In the genomic region with DNA sequence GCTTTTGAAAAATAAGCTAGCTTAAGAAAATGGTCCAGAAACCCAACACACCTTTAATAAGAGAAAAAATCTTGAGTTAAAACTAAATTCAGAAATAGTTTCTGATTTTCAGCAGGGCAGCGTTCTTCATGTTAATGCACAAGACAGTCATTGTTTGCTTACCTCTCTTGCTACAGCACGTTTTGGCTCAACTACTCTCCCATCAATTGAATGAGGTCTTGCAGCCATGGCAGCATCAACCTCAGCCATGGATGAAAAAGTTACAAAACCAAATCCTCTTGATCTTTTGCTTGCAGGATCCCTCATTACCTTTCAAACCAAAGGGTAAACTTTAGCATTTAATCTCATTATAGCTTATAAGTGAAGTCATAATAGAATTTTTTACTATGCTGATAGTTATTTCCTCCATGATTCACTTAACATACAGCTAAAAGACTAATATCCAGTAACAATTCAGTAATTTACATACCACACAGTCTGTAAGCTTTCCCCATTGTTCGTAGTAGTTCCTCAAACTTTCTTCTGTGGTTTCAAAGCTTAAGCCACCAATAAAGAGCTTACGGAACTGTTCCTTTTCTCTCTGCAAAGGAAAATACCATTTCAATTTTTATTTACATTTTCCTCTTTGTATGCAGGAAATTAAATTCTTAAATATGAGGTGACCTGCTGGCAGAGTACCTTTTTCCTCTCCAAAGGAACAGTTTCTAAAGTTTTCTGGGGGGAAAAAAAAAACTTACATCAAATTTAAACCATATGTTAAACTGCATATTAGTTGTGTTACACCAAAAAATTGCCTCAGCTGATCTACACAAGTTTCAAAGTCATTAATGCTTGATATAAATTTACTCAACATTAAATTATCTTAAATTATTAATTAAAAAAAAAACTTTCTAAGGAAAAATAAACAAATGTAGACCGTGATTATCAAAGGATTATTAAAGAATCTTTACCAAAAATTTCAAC, we compare ENCODE assay signal across 8 cellular contexts. TPM values are rescaled to one million over a fixed set of nuclear protein-coding genes. Genes with fewer than 3 reads are reported as not detected.
DNase-seq lines count a peak whose midpoint lies in the region; ATAC-seq, FAIRE-seq and TF ChIP-seq lines count a peak whose summit lies in the region.

No MANE protein-coding gene starts in this region.

- peak overlapping the region; percentile 62 for H3K4me2 ChIP-seq in keratinocyte (ENCODE audit: control insufficient read depth, extremely low read depth, insufficient read depth, low read depth, low read length)

- H3K9me3 Mint-ChIP-seq in activated naive CD4-positive, alpha-beta T cell treated with anti-CD3 and anti-CD28 coated beads, Interleukin-2, amount 50 U/mL, for 24 hours, result no peaks in the 10 kb centered on the region
- no peaks in the 10 kb centered on the region for H3K9me3 Mint-ChIP-seq in WTC11

- H3K79me2 ChIP-seq in keratinocyte (ENCODE audit: control insufficient read depth, insufficient read depth, low read length), result peaks cover 89% of the 10 kb centered on the region

- no peak for ATAC-seq in WTC11

- FAIRE-seq in keratinocyte (lab: Jason Lieb, UNC) (no peak), urothelium cell line (lab: Jason Lieb, UNC) (no peak)

- TF ChIP-seq EP300 in transverse colon (IDR thresholded peaks at IDR 0.05; ENCODE audit: low read depth), result no peak

- H3K36me3 ChIP-seq in keratinocyte (ENCODE audit: control insufficient read depth in 2 of 2, extremely low read depth in 1 of 2, insufficient read depth in 2 of 2, low read length in 2 of 2) (peaks cover 21 to 54% of the 10 kb centered on the region in 2 experiments), transverse colon (peaks cover 0 to 50% (median 23%) of the 10 kb centered on the region in 4 donors)

- peaks cover 47% of the 10 kb centered on the region for H3K4me1 Mint-ChIP-seq in activated naive CD4-positive, alpha-beta T cell treated with anti-CD3 and anti-CD28 coated beads, Interleukin-2, amount 50 U/mL, for 24 hours
- peaks cover 48% of the 10 kb centered on the region for H3K4me1 Mint-ChIP-seq in WTC11

- no peak for TF ChIP-seq POLR2A in transverse colon (IDR thresholded peaks at IDR 0.05)

- H3K9ac ChIP-seq in keratinocyte (ENCODE audit: control insufficient read depth, extremely low read depth, insufficient read depth, low read length), result peak overlapping the region; percentile 100

- no peak for DNase-seq in activated naive CD4-positive, alpha-beta T cell treated with Interleukin-2 at 50 U/mL for 16 hours
- no peak for DNase-seq in WTC11 (ENCODE audit: low spot score)
- DNase-seq in keratinocyte (ENCODE audit: low read depth, low spot score), result no peak
- no peak for DNase-seq in transverse colon
- DNase-seq in AG08396 (ENCODE audit: low spot score), result no peak
- DNase-seq in urothelium cell line (ENCODE audit: low spot score), result no peak
- DNase-seq in HEK293T (ENCODE audit: extremely low spot score), result no peak

- H3K27me3 Mint-ChIP-seq in activated naive CD4-positive, alpha-beta T cell treated with anti-CD3 and anti-CD28 coated beads, Interleukin-2, amount 50 U/mL, for 24 hours, result no peaks in the 10 kb centered on the region
- peaks cover 3% of the 10 kb centered on the region for H3K27me3 Mint-ChIP-seq in WTC11 (ENCODE audit: low read depth)

- intact Hi-C loops in transverse colon (cut with DNase I; ENCODE audit: low total_unique reads), result no loop called here

- peak overlapping the region; percentile 100 for H3K27ac Mint-ChIP-seq in activated naive CD4-positive, alpha-beta T cell treated with anti-CD3 and anti-CD28 coated beads, Interleukin-2, amount 50 U/mL, for 24 hours
- H3K27ac Mint-ChIP-seq in WTC11, result peak overlapping the region; percentile 59

- POLR2A ChIA-PET in WTC11 (lab: Charles Lee), result interaction anchor here (1.1 to 4.5 kb wide), 3 partner anchors 9 to 42 kb away, joined by 3 to 35 read pairs (median 4); no protein-coding TSS in a partner anchor
- POLR2A ChIA-PET in HEK293T (lab: Yijun Ruan, JAX), result interaction anchor here (0.6 to 6.8 kb wide), 15 partner anchors 9 to 979 kb away, joined by 3 to 46 read pairs (median 5); a partner anchor contains a TSS

- in situ Hi-C loops in transverse colon (cut with MboI; ENCODE audit: low pct_ligation_motif_present in 1 of 4, low pct_unique_long_range_greater_than_20kb in 1 of 4, low sequenced_read_pairs in 3 of 4), result loop anchor here in 2 of 4 donors (10.0 to 25.0 kb wide), 2 partner anchors 103 to 965 kb away; a partner anchor contains a TSS

- H3K27ac ChIP-seq in keratinocyte (ENCODE audit: control insufficient read depth, insufficient read depth, low read length), result peak overlapping the region; percentile 99
- H3K27ac ChIP-seq in transverse colon, result peak overlapping the region; percentile 97 to 100 (median 99)

- H2AFZ ChIP-seq in keratinocyte (ENCODE audit: control insufficient read depth, low read length), result no peak overlapping the region

- H3K27me3 ChIP-seq in keratinocyte (ENCODE audit: control insufficient read depth, extremely low read depth, insufficient read depth, low read length), result no peaks in the 10 kb centered on the region
- no peaks in the 10 kb centered on the region for H3K27me3 ChIP-seq in transverse colon

- H3K9me1 ChIP-seq in keratinocyte (ENCODE audit: control insufficient read depth, extremely low read depth, insufficient read depth, low read length), result no peaks in the 10 kb centered on the region

- CTCF ChIA-PET in WTC11 (lab: Charles Lee) (no interaction called here), HEK293T (lab: Yijun Ruan, JAX) (interaction anchor here (0.6 to 3.4 kb wide), 2 partner anchors 107 to 987 kb away, joined by 4 to 13 read pairs; no protein-coding TSS in a partner anchor)

- H3K4me3 ChIP-seq in keratinocyte (ENCODE audit: control insufficient read depth in 2 of 3, extremely low read depth in 1 of 3, insufficient read depth in 2 of 3, low read depth in 1 of 3, low read length in 3 of 3), result peak overlapping the region; percentile 85 to 100 (median 93)
- peak overlapping the region; percentile 4 to 98 (median 79) for H3K4me3 ChIP-seq in transverse colon

- H3K4me3 Mint-ChIP-seq in activated naive CD4-positive, alpha-beta T cell treated with anti-CD3 and anti-CD28 coated beads, Interleukin-2, amount 50 U/mL, for 24 hours, result peak overlapping the region; percentile 100
- H3K4me3 Mint-ChIP-seq in WTC11, result peak overlapping the region; percentile 100

- H3K9me3 ChIP-seq in keratinocyte (ENCODE audit: control insufficient read depth, low read depth, low read length), result no peaks in the 10 kb centered on the region
- H3K9me3 ChIP-seq in transverse colon, result no peaks in the 10 kb centered on the region

- WGBS in transverse colon (ENCODE audit: low coverage in 1 of 2), 2 donors, result 9 to 13% methylated on average over 5 of the region's 5 CpGs

- H3K4me1 ChIP-seq in keratinocyte (ENCODE audit: control insufficient read depth, extremely low read depth, insufficient read depth, low read length) (peaks cover 17% of the 10 kb centered on the region), transverse colon (peaks cover 41 to 56% (median 50%) of the 10 kb centered on the region in 4 donors)

- H4K20me1 ChIP-seq in keratinocyte (ENCODE audit: control insufficient read depth, extremely low read depth, insufficient read depth, low read length), result peaks cover 46% of the 10 kb centered on the region

- TF ChIP-seq CTCF in WTC11 (IDR thresholded peaks at IDR 0.05) (no peak), keratinocyte (optimal IDR thresholded peaks at IDR 0.05 in 1 of 3, IDR thresholded peaks at IDR 0.05 in 1 of 3, conservative IDR thresholded peaks at IDR 0.05 in 1 of 3; ENCODE audit: extremely low read depth in 1 of 3, insufficient read depth in 2 of 3, low read length in 3 of 3) (no peak), transverse colon (IDR thresholded peaks at IDR 0.05) (no peak)

- dilution Hi-C loops in keratinocyte (cut with MboI; ENCODE audit: extremely low pct_ligation_motif_present, low sequenced_read_pairs), result no loop called here

- peaks cover 66% of the 10 kb centered on the region for H3K36me3 Mint-ChIP-seq in activated naive CD4-positive, alpha-beta T cell treated with anti-CD3 and anti-CD28 coated beads, Interleukin-2, amount 50 U/mL, for 24 hours
- H3K36me3 Mint-ChIP-seq in WTC11, result peaks cover 76% of the 10 kb centered on the region

TF ChIP-seq in WTC11, 78 proteins besides CTCF, POLR2A, EP300 and RAD21 (continues in another document):
- no peak for TF ChIP-seq ZNF671 (CRISPR knock-in tag; IDR thresholded peaks at IDR 0.05)

TF ChIP-seq in HEK293T, 16 proteins besides CTCF, POLR2A, EP300 and RAD21 (continues in another document):
- TF ChIP-seq HDGF (IDR thresholded peaks at IDR 0.05; ENCODE audit: borderline replicate concordance) (no peak), L3MBTL2 (conservative IDR thresholded peaks at IDR 0.05) (no peak)

RNA-seq across cellular contexts. Expression of a gene that starts 3.1 kb away (rescaled TPM):
- total RNA-seq in WTC11 (2021) (1,081 to 1,101 TPM (median 1,097 TPM) in 3 replicates), transverse colon (100 to 1,000 TPM; 123 to 362 (median 208) TPM)
- 172 to 511 TPM (median 429 TPM) in 3 replicates for polyA plus RNA-seq in keratinocyte
- polyA plus RNA-seq in keratinocyte (2011; ENCODE audit: low read depth), result 389 TPM
- 256 and 274 TPM in 2 replicates for polyA plus RNA-seq in keratinocyte (2011; cell fraction: cytosol; rRNA removed)
- polyA plus RNA-seq in keratinocyte (2011; cell fraction: nucleus; rRNA removed), result 322 and 570 TPM in 2 replicates
- 284 and 874 TPM in 2 replicates for polyA plus RNA-seq in keratinocyte (2012; ENCODE audit: low replicate concordance)
- polyA minus RNA-seq in keratinocyte, result 56.7 to 160 TPM (median 59.5 TPM) in 3 replicates
- 156 TPM for polyA minus RNA-seq in keratinocyte (2011; cell fraction: cytosol; rRNA and poly(A)+ RNA removed)
- 65.2 and 118 TPM in 2 replicates for polyA minus RNA-seq in keratinocyte (2011; cell fraction: nucleus; rRNA and poly(A)+ RNA removed)

RNA-seq across cellular contexts. Expression of a gene that starts 4.1 kb away (rescaled TPM):
- 204 to 232 TPM (median 213 TPM) in 3 replicates for total RNA-seq in WTC11 (2021)
- polyA plus RNA-seq in keratinocyte, result 69.7 to 161 TPM (median 86.4 TPM) in 3 replicates
- polyA plus RNA-seq in keratinocyte (2011; ENCODE audit: low read depth), result 216 TPM
- 70.9 and 132 TPM in 2 replicates for polyA plus RNA-seq in keratinocyte (2011; cell fraction: cytosol; rRNA removed)
- polyA plus RNA-seq in keratinocyte (2011; cell fraction: nucleus; rRNA removed), result 49.5 and 78.3 TPM in 2 replicates
- 84.0 and 132 TPM in 2 replicates for polyA plus RNA-seq in keratinocyte (2012; ENCODE audit: low replicate concordance)
- 2.5 to 32.7 TPM (median 11.3 TPM) in 3 replicates for polyA minus RNA-seq in keratinocyte
- 19.6 TPM for polyA minus RNA-seq in keratinocyte (2011; cell fraction: cytosol; rRNA and poly(A)+ RNA removed)
- 12.6 and 19.5 TPM in 2 replicates for polyA minus RNA-seq in keratinocyte (2011; cell fraction: nucleus; rRNA and poly(A)+ RNA removed)
- total RNA-seq in transverse colon, result 100 to 1,000 TPM in 1 of 4 donors, 10 to 100 TPM in 3; 48.2 to 107 (median 60.3) TPM

RNA-seq across cellular contexts. Expression of a gene that starts 45.4 kb away (rescaled TPM):
- total RNA-seq in WTC11 (2021) (66.8 to 68.6 TPM (median 68.5 TPM) in 3 replicates), transverse colon (10 to 100 TPM in 1 of 4 donors, 1 to 10 TPM in 3; 1.4 to 11.4 (median 6.6) TPM)
- polyA plus RNA-seq in keratinocyte, result 10.7 to 17.8 TPM (median 14.2 TPM) in 3 replicates
- polyA plus RNA-seq in keratinocyte (2011; ENCODE audit: low read depth), result 25.8 TPM
- polyA plus RNA-seq in keratinocyte (2011; cell fraction: cytosol; rRNA removed), result 2.7 and 8.0 TPM in 2 replicates
- 21.5 and 26.7 TPM in 2 replicates for polyA plus RNA-seq in keratinocyte (2011; cell fraction: nucleus; rRNA removed)
- 9.3 and 13.1 TPM in 2 replicates for polyA plus RNA-seq in keratinocyte (2012; ENCODE audit: low replicate concordance)
- 2.5 to 13.4 TPM (median 7.4 TPM) in 3 replicates for polyA minus RNA-seq in keratinocyte
- polyA minus RNA-seq in keratinocyte (2011; cell fraction: cytosol; rRNA and poly(A)+ RNA removed), result 5.9 TPM
- 12.3 and 18.9 TPM in 2 replicates for polyA minus RNA-seq in keratinocyte (2011; cell fraction: nucleus; rRNA and poly(A)+ RNA removed)
